1 cellular context compared by ENCODE assay signal in the genomic region with DNA sequence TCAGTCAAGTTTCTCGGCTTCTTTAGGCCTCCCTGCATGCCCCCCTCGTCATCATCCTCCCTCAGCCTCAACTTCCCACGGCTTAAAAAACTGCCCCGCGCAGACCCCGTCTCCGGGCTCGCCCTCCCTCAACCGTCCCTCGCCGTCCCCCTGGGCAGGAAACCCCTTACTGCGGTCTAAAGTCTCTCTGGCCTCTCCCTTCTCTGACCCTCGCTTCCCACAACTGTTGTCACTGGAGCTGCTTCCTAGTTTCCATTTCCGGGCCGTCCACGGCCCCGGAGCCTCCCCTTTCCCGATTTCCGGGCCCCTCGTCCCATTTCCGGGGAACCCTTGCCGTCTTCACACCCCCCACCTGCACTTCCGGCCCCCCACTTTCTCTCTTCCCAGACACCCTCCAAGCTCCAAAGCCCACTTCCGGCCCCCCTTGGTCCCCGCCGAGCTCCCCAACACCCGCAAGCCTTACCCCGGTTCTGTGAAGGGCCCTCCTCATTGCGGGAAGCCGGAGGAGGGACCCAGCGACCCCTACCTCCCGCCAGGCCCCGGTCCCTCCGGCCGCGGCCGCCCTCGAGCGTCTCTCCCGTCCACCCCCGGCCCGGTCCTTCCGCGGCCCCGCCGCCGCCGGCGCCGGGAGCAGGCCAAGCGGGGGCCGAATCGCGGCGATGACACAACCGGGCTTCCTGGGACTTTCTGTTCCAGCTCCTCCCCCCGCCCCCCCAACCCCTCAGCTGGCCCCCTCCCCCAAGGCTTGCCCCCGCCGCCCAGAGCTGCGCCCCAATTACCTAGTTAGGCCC.
A peak's percentile ranks its signal among the peaks of the same experiment; 100 is the strongest.
TF ChIP-seq lines count a peak whose summit lies in the region.

No MANE protein-coding gene starts in this region.

TF ChIP-seq in GM12878, 131 proteins besides CTCF, POLR2A, EP300 and RAD21 (continued from another document):
- TF ChIP-seq, protein P1, sequence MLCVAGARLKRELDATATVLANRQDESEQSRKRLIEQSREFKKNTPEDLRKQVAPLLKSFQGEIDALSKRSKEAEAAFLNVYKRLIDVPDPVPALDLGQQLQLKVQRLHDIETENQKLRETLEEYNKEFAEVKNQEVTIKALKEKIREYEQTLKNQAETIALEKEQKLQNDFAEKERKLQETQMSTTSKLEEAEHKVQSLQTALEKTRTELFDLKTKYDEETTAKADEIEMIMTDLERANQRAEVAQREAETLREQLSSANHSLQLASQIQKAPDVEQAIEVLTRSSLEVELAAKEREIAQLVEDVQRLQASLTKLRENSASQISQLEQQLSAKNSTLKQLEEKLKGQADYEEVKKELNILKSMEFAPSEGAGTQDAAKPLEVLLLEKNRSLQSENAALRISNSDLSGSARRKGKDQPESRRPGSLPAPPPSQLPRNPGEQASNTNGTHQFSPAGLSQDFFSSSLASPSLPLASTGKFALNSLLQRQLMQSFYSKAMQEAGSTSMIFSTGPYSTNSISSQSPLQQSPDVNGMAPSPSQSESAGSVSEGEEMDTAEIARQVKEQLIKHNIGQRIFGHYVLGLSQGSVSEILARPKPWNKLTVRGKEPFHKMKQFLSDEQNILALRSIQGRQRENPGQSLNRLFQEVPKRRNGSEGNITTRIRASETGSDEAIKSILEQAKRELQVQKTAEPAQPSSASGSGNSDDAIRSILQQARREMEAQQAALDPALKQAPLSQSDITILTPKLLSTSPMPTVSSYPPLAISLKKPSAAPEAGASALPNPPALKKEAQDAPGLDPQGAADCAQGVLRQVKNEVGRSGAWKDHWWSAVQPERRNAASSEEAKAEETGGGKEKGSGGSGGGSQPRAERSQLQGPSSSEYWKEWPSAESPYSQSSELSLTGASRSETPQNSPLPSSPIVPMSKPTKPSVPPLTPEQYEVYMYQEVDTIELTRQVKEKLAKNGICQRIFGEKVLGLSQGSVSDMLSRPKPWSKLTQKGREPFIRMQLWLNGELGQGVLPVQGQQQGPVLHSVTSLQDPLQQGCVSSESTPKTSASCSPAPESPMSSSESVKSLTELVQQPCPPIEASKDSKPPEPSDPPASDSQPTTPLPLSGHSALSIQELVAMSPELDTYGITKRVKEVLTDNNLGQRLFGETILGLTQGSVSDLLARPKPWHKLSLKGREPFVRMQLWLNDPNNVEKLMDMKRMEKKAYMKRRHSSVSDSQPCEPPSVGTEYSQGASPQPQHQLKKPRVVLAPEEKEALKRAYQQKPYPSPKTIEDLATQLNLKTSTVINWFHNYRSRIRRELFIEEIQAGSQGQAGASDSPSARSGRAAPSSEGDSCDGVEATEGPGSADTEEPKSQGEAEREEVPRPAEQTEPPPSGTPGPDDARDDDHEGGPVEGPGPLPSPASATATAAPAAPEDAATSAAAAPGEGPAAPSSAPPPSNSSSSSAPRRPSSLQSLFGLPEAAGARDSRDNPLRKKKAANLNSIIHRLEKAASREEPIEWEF (IDR thresholded peaks at IDR 0.05; ENCODE audit: insufficient replicate concordance, low read depth, low read length) = no peak
- TF ChIP-seq, protein P2, sequence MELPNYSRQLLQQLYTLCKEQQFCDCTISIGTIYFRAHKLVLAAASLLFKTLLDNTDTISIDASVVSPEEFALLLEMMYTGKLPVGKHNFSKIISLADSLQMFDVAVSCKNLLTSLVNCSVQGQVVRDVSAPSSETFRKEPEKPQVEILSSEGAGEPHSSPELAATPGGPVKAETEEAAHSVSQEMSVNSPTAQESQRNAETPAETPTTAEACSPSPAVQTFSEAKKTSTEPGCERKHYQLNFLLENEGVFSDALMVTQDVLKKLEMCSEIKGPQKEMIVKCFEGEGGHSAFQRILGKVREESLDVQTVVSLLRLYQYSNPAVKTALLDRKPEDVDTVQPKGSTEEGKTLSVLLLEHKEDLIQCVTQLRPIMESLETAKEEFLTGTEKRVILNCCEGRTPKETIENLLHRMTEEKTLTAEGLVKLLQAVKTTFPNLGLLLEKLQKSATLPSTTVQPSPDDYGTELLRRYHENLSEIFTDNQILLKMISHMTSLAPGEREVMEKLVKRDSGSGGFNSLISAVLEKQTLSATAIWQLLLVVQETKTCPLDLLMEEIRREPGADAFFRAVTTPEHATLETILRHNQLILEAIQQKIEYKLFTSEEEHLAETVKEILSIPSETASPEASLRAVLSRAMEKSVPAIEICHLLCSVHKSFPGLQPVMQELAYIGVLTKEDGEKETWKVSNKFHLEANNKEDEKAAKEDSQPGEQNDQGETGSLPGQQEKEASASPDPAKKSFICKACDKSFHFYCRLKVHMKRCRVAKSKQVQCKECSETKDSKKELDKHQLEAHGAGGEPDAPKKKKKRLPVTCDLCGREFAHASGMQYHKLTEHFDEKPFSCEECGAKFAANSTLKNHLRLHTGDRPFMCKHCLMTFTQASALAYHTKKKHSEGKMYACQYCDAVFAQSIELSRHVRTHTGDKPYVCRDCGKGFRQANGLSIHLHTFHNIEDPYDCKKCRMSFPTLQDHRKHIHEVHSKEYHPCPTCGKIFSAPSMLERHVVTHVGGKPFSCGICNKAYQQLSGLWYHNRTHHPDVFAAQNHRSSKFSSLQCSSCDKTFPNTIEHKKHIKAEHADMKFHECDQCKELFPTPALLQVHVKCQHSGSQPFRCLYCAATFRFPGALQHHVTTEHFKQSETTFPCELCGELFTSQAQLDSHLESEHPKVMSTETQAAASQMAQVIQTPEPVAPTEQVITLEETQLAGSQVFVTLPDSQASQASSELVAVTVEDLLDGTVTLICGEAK (IDR thresholded peaks at IDR 0.05; ENCODE audit: borderline replicate concordance) = peak; percentile 90
- TF ChIP-seq HDGF (IDR thresholded peaks at IDR 0.05) = no peak; the same call in 1 of the 2 replicates
- no peak for TF ChIP-seq TCF3 (IDR thresholded peaks at IDR 0.05; ENCODE audit: borderline replicate concordance, insufficient read depth, low read depth, low read length)
- no peak for TF ChIP-seq TARDBP (IDR thresholded peaks at IDR 0.05; ENCODE audit: borderline replicate concordance)
- no peak for TF ChIP-seq SMC3 (IDR thresholded peaks at IDR 0.05; ENCODE audit: borderline replicate concordance, low read length)
- no peak for TF ChIP-seq RB1 (IDR thresholded peaks at IDR 0.05; ENCODE audit: borderline replicate concordance)
- no peak for TF ChIP-seq POLR2AphosphoS2 (IDR thresholded peaks at IDR 0.05; ENCODE audit: low read depth, low read length)
- no peak for TF ChIP-seq NFIC (IDR thresholded peaks at IDR 0.05; ENCODE audit: low read depth, low read length)
- TF ChIP-seq, protein P3, sequence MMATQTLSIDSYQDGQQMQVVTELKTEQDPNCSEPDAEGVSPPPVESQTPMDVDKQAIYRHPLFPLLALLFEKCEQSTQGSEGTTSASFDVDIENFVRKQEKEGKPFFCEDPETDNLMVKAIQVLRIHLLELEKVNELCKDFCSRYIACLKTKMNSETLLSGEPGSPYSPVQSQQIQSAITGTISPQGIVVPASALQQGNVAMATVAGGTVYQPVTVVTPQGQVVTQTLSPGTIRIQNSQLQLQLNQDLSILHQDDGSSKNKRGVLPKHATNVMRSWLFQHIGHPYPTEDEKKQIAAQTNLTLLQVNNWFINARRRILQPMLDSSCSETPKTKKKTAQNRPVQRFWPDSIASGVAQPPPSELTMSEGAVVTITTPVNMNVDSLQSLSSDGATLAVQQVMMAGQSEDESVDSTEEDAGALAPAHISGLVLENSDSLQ (IDR thresholded peaks at IDR 0.05) = no peak; the same call in 1 of the 2 replicates
- TF ChIP-seq, protein P4, sequence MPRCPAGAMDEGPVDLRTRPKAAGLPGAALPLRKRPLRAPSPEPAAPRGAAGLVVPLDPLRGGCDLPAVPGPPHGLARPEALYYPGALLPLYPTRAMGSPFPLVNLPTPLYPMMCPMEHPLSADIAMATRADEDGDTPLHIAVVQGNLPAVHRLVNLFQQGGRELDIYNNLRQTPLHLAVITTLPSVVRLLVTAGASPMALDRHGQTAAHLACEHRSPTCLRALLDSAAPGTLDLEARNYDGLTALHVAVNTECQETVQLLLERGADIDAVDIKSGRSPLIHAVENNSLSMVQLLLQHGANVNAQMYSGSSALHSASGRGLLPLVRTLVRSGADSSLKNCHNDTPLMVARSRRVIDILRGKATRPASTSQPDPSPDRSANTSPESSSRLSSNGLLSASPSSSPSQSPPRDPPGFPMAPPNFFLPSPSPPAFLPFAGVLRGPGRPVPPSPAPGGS (IDR thresholded peaks at IDR 0.05; ENCODE audit: borderline replicate concordance, insufficient read depth, low read depth, low read length, poor library complexity, severe bottlenecking) = no peak
- no peak for TF ChIP-seq RAD51 (IDR thresholded peaks at IDR 0.05)
- TF ChIP-seq EZH2 (IDR thresholded peaks at IDR 0.05; ENCODE audit: borderline replicate concordance, control insufficient read depth, low read depth, low read length) = no peak
- TF ChIP-seq, protein P5, sequence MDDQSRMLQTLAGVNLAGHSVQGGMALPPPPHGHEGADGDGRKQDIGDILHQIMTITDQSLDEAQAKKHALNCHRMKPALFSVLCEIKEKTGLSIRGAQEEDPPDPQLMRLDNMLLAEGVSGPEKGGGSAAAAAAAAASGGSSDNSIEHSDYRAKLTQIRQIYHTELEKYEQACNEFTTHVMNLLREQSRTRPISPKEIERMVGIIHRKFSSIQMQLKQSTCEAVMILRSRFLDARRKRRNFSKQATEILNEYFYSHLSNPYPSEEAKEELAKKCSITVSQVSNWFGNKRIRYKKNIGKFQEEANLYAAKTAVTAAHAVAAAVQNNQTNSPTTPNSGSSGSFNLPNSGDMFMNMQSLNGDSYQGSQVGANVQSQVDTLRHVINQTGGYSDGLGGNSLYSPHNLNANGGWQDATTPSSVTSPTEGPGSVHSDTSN (IDR thresholded peaks at IDR 0.05; ENCODE audit: insufficient replicate concordance, low read depth, low read length) = no peak
